Comparison of ENCODE assay signal across 9 cellular contexts in genomic region chr6:94751641-94752329, GRCh38.
DNase-seq lines count a peak whose midpoint lies in the region; ATAC-seq and TF ChIP-seq lines count a peak whose summit lies in the region.
"Had no signal": no experiment of that assay in that cellular context is flagged by ENCODE, and none has a peak within 500 bp of the region (broad histone marks: within the 10 kb centered on the region; RNA-seq: fewer than 3 reads in every experiment).

No MANE protein-coding gene starts in this region.

- H3K4me1 ChIP-seq in tibial nerve: no peaks in the 10 kb centered on the region

- no peak overlapping the region for H3K4me3 Mint-ChIP-seq in stimulated activated naive CD8-positive, alpha-beta T cell treated with anti-CD3 and anti-CD28 coated beads, Interleukin-15, amount 100 ng/mL, for 72 hours
- H3K4me3 Mint-ChIP-seq: activated naive CD8-positive, alpha-beta T cell treated with anti-CD3 and anti-CD28 coated beads, Interleukin-2, amount 10 ng/mL, durations not matched to agents 7 days and 5 days had no signal

- peaks cover 0 to 2% (median 0%) of the 10 kb centered on the region in 4 donors for H3K9me3 ChIP-seq in tibial nerve

- DNase-seq in DMS53 (lab: John Stamatoyannopoulos, UW): peak; percentile 73
- DNase-seq in OCI-M1 (lab: John Stamatoyannopoulos, UW): peak; percentile 91
- no peak for DNase-seq in tibial nerve (ENCODE audit: low spot score in 2 of 2)
- DNase-seq in ureter (ENCODE audit: low spot score): no peak
- no peak for DNase-seq in NCI-H526 treated with DMSO at 0.1 percent for 48 hours (lab: John Stamatoyannopoulos, UW)
- no peak for DNase-seq in stimulated activated naive CD8-positive, alpha-beta T cell treated with anti-CD3 and anti-CD28 coated beads, Interleukin-15, amount 100 ng/mL, for 72 hours
- DNase-seq: activated naive CD8-positive, alpha-beta T cell treated with anti-CD3 and anti-CD28 coated beads, Interleukin-2, amount 10 ng/mL, durations not matched to agents 7 days and 5 days had no signal

- no peaks in the 10 kb centered on the region for H3K36me3 ChIP-seq in tibial nerve

- H3K4me1 Mint-ChIP-seq in stimulated activated naive CD8-positive, alpha-beta T cell treated with anti-CD3 and anti-CD28 coated beads, Interleukin-15, amount 100 ng/mL, for 72 hours: no peaks in the 10 kb centered on the region
- H3K4me1 Mint-ChIP-seq: activated naive CD8-positive, alpha-beta T cell treated with anti-CD3 and anti-CD28 coated beads, Interleukin-2, amount 10 ng/mL, durations not matched to agents 7 days and 5 days had no signal

- no peak for TF ChIP-seq POLR2A in tibial nerve (IDR thresholded peaks at IDR 0.05)

- TF ChIP-seq CTCF in tibial nerve (IDR thresholded peaks at IDR 0.05): no peak

- 80 to 83% methylated on average over 3 of the region's 3 CpGs for WGBS in tibial nerve, 2 donors

- H3K27ac ChIP-seq in tibial nerve: no peak overlapping the region

- H3K9me3 Mint-ChIP-seq in stimulated activated naive CD8-positive, alpha-beta T cell treated with anti-CD3 and anti-CD28 coated beads, Interleukin-15, amount 100 ng/mL, for 72 hours: peaks cover 6 to 14% of the 10 kb centered on the region in 2 donors

- no peak overlapping the region for H3K4me3 ChIP-seq in tibial nerve

- H3K27me3 Mint-ChIP-seq in stimulated activated naive CD8-positive, alpha-beta T cell treated with anti-CD3 and anti-CD28 coated beads, Interleukin-15, amount 100 ng/mL, for 72 hours: no peaks in the 10 kb centered on the region
- H3K27me3 Mint-ChIP-seq: activated naive CD8-positive, alpha-beta T cell treated with anti-CD3 and anti-CD28 coated beads, Interleukin-2, amount 10 ng/mL, durations not matched to agents 7 days and 5 days had no signal

- no peak overlapping the region for H3K27ac Mint-ChIP-seq in stimulated activated naive CD8-positive, alpha-beta T cell treated with anti-CD3 and anti-CD28 coated beads, Interleukin-15, amount 100 ng/mL, for 72 hours
- H3K27ac Mint-ChIP-seq: activated naive CD8-positive, alpha-beta T cell treated with anti-CD3 and anti-CD28 coated beads, Interleukin-2, amount 10 ng/mL, durations not matched to agents 7 days and 5 days had no signal

- ATAC-seq in GM21360 (IDR thresholded peaks at IDR 0.05; ENCODE audit: unreplicated experiment): peak; percentile 99
- ATAC-seq in HG03066 (IDR thresholded peaks at IDR 0.05; ENCODE audit: low read depth, unreplicated experiment): peak; percentile 97
- ATAC-seq in stimulated activated naive CD8-positive, alpha-beta T cell treated with anti-CD3 and anti-CD28 coated beads, Interleukin-15, amount 100 ng/mL, for 72 hours: no peak

- no peak for TF ChIP-seq EP300 in tibial nerve (IDR thresholded peaks at IDR 0.05)

- H3K27me3 ChIP-seq in tibial nerve: no peaks in the 10 kb centered on the region

Comparison
In these comparisons a context has a peak if more than half of its experiments do, and no peak if none do; other contexts are left out.
1. DNase-seq: peak in DMS53 (single experiment) and OCI-M1 (single experiment); none in tibial nerve (0 of 2), ureter (single experiment), NCI-H526 treated with DMSO at 0.1 percent for 48 hours (single experiment) and stimulated activated naive CD8-positive, alpha-beta T cell treated with anti-CD3 and anti-CD28 coated beads, Interleukin-15, amount 100 ng/mL, for 72 hours (0 of 2).